ENCODE assay signal across 1 cellular context in the genomic region with DNA sequence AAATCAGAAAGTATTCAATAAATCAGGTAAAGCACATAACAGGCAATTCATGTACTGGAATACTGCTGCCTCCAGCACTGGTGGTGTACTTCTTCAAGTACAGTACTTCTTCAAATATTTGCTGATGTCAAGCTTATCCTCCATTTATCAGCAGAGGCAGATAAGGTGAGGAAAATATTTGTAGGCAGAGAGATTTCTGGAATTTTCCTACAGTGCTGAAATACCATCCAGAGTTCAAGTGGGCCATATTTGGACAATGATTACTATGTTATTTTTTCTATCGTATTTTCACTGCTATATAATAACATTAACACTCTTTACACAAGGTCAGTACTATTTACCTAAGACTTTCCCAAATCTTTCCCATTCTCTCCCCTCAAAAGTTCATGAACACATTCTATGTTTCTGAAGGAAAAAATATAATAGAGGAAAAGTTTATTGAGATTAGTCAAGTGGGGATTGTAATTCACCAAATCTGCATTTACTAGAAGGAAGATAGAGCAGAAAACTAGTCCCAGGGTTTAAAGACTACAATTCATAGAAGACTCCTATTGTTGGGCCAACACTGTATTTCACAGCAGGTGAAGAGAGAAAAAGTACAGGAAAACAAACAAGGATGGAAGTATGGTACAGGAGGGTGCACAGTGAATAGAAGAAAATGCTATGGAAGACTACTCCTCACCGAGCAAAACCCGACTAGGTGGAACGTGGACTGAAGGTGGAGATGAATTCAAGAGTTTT.
A peak's percentile ranks its signal among the peaks of the same experiment; 100 is the strongest.
TF ChIP-seq lines count a peak whose summit lies in the region.

No MANE protein-coding gene starts in this region.

TF ChIP-seq in HepG2, 621 proteins besides CTCF, POLR2A, EP300 and RAD21 (continued from another document and continues in another):
- TF ChIP-seq, protein P1, sequence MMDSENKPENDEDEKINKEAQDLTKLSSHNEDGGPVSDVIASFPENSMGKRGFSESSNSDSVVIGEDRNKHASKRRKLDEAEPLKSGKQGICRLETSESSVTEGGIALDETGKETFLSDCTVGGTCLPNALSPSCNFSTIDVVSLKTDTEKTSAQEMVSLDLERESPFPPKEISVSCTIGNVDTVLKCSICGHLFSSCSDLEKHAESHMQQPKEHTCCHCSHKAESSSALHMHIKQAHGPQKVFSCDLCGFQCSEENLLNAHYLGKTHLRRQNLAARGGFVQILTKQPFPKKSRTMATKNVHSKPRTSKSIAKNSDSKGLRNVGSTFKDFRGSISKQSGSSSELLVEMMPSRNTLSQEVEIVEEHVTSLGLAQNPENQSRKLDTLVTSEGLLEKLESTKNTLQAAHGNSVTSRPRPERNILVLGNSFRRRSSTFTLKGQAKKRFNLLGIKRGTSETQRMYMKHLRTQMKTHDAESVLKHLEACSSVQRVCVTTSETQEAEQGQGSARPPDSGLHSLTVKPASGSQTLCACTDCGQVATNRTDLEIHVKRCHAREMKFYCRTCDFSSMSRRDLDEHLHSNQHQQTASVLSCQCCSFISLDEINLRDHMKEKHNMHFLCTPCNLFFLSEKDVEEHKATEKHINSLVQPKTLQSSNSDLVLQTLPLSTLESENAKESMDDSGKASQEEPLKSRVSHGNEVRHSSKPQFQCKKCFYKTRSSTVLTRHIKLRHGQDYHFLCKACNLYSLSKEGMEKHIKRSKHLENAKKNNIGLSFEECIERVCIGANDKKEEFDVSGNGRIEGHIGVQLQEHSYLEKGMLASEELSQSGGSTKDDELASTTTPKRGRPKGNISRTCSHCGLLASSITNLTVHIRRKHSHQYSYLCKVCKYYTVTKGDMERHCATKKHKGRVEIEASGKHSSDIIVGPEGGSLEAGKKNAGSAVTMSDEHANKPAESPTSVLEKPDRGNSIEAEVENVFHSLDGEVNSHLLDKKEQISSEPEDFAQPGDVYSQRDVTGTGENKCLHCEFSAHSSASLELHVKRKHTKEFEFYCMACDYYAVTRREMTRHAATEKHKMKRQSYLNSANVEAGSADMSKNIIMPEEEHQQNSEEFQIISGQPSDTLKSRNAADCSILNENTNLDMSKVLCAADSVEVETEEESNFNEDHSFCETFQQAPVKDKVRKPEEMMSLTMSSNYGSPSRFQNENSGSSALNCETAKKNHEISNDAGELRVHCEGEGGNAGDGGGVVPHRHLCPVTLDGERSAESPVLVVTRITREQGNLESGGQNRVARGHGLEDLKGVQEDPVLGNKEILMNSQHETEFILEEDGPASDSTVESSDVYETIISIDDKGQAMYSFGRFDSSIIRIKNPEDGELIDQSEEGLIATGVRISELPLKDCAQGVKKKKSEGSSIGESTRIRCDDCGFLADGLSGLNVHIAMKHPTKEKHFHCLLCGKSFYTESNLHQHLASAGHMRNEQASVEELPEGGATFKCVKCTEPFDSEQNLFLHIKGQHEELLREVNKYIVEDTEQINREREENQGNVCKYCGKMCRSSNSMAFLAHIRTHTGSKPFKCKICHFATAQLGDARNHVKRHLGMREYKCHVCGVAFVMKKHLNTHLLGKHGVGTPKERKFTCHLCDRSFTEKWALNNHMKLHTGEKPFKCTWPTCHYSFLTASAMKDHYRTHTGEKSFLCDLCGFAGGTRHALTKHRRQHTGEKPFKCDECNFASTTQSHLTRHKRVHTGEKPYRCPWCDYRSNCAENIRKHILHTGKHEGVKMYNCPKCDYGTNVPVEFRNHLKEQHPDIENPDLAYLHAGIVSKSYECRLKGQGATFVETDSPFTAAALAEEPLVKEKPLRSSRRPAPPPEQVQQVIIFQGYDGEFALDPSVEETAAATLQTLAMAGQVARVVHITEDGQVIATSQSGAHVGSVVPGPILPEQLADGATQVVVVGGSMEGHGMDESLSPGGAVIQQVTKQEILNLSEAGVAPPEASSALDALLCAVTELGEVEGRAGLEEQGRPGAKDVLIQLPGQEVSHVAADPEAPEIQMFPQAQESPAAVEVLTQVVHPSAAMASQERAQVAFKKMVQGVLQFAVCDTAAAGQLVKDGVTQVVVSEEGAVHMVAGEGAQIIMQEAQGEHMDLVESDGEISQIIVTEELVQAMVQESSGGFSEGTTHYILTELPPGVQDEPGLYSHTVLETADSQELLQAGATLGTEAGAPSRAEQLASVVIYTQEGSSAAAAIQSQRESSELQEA (CRISPR knock-in tag; IDR thresholded peaks at IDR 0.05; ENCODE audit: not compliant biosample characterization): no peak
- TF ChIP-seq, protein P2, sequence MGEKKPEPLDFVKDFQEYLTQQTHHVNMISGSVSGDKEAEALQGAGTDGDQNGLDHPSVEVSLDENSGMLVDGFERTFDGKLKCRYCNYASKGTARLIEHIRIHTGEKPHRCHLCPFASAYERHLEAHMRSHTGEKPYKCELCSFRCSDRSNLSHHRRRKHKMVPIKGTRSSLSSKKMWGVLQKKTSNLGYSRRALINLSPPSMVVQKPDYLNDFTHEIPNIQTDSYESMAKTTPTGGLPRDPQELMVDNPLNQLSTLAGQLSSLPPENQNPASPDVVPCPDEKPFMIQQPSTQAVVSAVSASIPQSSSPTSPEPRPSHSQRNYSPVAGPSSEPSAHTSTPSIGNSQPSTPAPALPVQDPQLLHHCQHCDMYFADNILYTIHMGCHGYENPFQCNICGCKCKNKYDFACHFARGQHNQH (CRISPR knock-in tag; IDR thresholded peaks at IDR 0.05): no peak; the same call in 1 of the 2 replicates
- TF ChIP-seq NFKBIZ (CRISPR knock-in tag; IDR thresholded peaks at IDR 0.05) (no peak; the same call in 1 of the 2 replicates), ZNF615 (CRISPR knock-in tag; IDR thresholded peaks at IDR 0.05; ENCODE audit: borderline replicate concordance) (no peak), ZNF468 (CRISPR knock-in tag; IDR thresholded peaks at IDR 0.05) (no peak), DNMT1 (CRISPR knock-in tag; IDR thresholded peaks at IDR 0.05) (no peak), STAG1 (CRISPR knock-in tag; IDR thresholded peaks at IDR 0.05) (0 out of 2 replicates have a peak, but pooled peaks have one; percentile 4), ZNF329 (CRISPR knock-in tag; IDR thresholded peaks at IDR 0.05; ENCODE audit: low read depth) (no peak), ZNF841 (CRISPR knock-in tag; IDR thresholded peaks at IDR 0.05; ENCODE audit: borderline replicate concordance) (no peak), RORA (CRISPR knock-in tag; IDR thresholded peaks at IDR 0.05) (no peak), ZNF878 (CRISPR knock-in tag; IDR thresholded peaks at IDR 0.05) (0 out of 2 replicates have a peak, but pooled peaks have one; percentile 63), KLF11 (CRISPR knock-in tag; IDR thresholded peaks at IDR 0.05) (no peak), CREM (IDR thresholded peaks at IDR 0.05) (peak; percentile 73), CREM (CRISPR knock-in tag; IDR thresholded peaks at IDR 0.05) (no peak), PHB2 (IDR thresholded peaks at IDR 0.05; ENCODE audit: partially characterized antibody) (no peak), BRCA1 (CRISPR knock-in tag; IDR thresholded peaks at IDR 0.05) (no peak), NKX3-1 (CRISPR knock-in tag; IDR thresholded peaks at IDR 0.05) (no peak), NFIB (CRISPR knock-in tag; IDR thresholded peaks at IDR 0.05; ENCODE audit: borderline replicate concordance) (no peak), RARA (CRISPR knock-in tag; IDR thresholded peaks at IDR 0.05) (peak; percentile 86), ZNF713 (CRISPR knock-in tag; IDR thresholded peaks at IDR 0.05) (no peak), ZNF207 (IDR thresholded peaks at IDR 0.05; ENCODE audit: borderline replicate concordance) (no peak), ZNF572 (CRISPR knock-in tag; IDR thresholded peaks at IDR 0.05) (no peak), THAP11 (CRISPR knock-in tag; IDR thresholded peaks at IDR 0.05) (no peak; the same call in 1 of the 2 replicates), SKI (IDR thresholded peaks at IDR 0.05; ENCODE audit: partially characterized antibody) (no peak), ZNF33B (CRISPR knock-in tag; IDR thresholded peaks at IDR 0.05) (no peak)
- TF ChIP-seq, protein P3, sequence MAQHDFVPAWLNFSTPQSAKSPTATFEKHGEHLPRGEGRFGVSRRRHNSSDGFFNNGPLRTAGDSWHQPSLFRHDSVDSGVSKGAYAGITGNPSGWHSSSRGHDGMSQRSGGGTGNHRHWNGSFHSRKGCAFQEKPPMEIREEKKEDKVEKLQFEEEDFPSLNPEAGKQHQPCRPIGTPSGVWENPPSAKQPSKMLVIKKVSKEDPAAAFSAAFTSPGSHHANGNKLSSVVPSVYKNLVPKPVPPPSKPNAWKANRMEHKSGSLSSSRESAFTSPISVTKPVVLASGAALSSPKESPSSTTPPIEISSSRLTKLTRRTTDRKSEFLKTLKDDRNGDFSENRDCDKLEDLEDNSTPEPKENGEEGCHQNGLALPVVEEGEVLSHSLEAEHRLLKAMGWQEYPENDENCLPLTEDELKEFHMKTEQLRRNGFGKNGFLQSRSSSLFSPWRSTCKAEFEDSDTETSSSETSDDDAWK (CRISPR knock-in tag; IDR thresholded peaks at IDR 0.05): no peak
- TF ChIP-seq, protein P4, sequence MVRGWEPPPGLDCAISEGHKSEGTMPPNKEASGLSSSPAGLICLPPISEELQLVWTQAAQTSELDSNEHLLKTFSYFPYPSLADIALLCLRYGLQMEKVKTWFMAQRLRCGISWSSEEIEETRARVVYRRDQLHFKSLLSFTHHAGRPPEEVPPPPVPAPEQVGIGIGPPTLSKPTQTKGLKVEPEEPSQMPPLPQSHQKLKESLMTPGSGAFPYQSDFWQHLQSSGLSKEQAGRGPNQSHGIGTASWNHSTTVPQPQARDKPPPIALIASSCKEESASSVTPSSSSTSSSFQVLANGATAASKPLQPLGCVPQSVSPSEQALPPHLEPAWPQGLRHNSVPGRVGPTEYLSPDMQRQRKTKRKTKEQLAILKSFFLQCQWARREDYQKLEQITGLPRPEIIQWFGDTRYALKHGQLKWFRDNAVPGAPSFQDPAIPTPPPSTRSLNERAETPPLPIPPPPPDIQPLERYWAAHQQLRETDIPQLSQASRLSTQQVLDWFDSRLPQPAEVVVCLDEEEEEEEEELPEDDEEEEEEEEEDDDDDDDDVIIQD (CRISPR knock-in tag; IDR thresholded peaks at IDR 0.05; ENCODE audit: low read depth): peak; percentile 62
- TF ChIP-seq, protein P5, sequence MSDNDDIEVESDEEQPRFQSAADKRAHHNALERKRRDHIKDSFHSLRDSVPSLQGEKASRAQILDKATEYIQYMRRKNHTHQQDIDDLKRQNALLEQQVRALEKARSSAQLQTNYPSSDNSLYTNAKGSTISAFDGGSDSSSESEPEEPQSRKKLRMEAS (IDR thresholded peaks at IDR 0.05): peak; percentile 59
- TF ChIP-seq, protein P6, sequence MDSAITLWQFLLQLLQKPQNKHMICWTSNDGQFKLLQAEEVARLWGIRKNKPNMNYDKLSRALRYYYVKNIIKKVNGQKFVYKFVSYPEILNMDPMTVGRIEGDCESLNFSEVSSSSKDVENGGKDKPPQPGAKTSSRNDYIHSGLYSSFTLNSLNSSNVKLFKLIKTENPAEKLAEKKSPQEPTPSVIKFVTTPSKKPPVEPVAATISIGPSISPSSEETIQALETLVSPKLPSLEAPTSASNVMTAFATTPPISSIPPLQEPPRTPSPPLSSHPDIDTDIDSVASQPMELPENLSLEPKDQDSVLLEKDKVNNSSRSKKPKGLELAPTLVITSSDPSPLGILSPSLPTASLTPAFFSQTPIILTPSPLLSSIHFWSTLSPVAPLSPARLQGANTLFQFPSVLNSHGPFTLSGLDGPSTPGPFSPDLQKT (CRISPR knock-in tag; IDR thresholded peaks at IDR 0.05; ENCODE audit: borderline replicate concordance): no peak
- TF ChIP-seq, protein P7, sequence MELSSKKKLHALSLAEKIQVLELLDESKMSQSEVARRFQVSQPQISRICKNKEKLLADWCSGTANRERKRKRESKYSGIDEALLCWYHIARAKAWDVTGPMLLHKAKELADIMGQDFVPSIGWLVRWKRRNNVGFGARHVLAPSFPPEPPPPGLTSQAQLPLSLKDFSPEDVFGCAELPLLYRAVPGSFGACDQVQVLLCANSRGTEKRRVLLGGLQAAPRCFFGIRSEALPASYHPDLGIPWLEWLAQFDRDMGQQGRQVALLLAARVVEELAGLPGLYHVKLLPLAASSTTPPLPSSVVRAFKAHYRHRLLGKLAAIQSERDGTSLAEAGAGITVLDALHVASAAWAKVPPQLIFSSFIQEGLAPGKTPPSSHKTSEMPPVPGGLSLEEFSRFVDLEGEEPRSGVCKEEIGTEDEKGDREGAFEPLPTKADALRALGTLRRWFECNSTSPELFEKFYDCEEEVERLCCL (CRISPR knock-in tag; IDR thresholded peaks at IDR 0.05; ENCODE audit: borderline replicate concordance): no peak
- TF ChIP-seq, protein P8, sequence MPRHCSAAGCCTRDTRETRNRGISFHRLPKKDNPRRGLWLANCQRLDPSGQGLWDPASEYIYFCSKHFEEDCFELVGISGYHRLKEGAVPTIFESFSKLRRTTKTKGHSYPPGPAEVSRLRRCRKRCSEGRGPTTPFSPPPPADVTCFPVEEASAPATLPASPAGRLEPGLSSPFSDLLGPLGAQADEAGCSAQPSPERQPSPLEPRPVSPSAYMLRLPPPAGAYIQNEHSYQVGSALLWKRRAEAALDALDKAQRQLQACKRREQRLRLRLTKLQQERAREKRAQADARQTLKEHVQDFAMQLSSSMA (CRISPR knock-in tag; IDR thresholded peaks at IDR 0.05): no peak
- TF ChIP-seq, protein P9, sequence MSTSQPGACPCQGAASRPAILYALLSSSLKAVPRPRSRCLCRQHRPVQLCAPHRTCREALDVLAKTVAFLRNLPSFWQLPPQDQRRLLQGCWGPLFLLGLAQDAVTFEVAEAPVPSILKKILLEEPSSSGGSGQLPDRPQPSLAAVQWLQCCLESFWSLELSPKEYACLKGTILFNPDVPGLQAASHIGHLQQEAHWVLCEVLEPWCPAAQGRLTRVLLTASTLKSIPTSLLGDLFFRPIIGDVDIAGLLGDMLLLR (CRISPR knock-in tag; IDR thresholded peaks at IDR 0.05): no peak
- TF ChIP-seq, protein P10, sequence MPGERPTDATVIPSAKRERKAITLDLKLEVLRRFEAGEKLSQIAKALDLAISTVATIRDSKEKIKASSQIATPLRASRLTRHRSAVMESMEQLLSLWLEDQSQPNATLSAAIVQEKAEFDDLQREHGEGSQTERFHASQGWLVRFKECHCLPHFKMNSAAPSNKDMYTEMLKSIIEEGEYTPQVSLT (CRISPR knock-in tag; IDR thresholded peaks at IDR 0.05; ENCODE audit: borderline replicate concordance, low read depth): no peak
- TF ChIP-seq, protein P11, sequence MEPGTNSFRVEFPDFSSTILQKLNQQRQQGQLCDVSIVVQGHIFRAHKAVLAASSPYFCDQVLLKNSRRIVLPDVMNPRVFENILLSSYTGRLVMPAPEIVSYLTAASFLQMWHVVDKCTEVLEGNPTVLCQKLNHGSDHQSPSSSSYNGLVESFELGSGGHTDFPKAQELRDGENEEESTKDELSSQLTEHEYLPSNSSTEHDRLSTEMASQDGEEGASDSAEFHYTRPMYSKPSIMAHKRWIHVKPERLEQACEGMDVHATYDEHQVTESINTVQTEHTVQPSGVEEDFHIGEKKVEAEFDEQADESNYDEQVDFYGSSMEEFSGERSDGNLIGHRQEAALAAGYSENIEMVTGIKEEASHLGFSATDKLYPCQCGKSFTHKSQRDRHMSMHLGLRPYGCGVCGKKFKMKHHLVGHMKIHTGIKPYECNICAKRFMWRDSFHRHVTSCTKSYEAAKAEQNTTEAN (CRISPR knock-in tag; conservative IDR thresholded peaks at IDR 0.05): no peak
- TF ChIP-seq, protein P12, sequence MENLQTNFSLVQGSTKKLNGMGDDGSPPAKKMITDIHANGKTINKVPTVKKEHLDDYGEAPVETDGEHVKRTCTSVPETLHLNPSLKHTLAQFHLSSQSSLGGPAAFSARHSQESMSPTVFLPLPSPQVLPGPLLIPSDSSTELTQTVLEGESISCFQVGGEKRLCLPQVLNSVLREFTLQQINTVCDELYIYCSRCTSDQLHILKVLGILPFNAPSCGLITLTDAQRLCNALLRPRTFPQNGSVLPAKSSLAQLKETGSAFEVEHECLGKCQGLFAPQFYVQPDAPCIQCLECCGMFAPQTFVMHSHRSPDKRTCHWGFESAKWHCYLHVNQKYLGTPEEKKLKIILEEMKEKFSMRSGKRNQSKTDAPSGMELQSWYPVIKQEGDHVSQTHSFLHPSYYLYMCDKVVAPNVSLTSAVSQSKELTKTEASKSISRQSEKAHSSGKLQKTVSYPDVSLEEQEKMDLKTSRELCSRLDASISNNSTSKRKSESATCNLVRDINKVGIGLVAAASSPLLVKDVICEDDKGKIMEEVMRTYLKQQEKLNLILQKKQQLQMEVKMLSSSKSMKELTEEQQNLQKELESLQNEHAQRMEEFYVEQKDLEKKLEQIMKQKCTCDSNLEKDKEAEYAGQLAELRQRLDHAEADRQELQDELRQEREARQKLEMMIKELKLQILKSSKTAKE (CRISPR knock-in tag; IDR thresholded peaks at IDR 0.05; ENCODE audit: borderline replicate concordance): no peak
